In the genomic region with DNA sequence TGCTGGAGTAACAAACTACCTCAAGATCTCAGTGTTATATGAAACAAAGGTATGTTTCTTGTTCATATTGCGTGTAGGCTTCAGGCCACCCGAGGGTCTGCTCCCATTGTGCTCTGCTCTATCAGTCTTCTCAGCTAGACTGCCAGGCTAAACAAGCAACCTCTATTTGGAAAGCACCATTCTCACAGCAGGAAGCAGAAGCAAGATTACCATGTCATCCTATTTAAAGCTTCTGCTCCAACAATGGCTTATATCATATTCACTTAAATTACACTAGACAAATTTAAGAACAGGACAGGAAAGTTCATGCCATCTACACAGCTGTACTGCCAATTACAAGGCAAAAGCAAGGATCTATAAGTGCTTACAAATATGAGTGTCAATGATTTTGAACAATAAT, we compare ENCODE assay signal across 31 cellular contexts.
"Had no signal": no experiment of that assay in that cellular context is flagged by ENCODE, and none has a peak within 500 bp of the region (broad histone marks: within the 10 kb centered on the region; RNA-seq: fewer than 3 reads in every experiment).

No MANE protein-coding gene starts in this region.

- H3K27ac ChIP-seq: epithelial cell of prostate, esophagus squamous epithelium, gastrocnemius medialis, left ventricle myocardium inferior, ovary, sigmoid colon, thoracic aorta, uterus, VCaP had no signal

- H3K9me3 Mint-ChIP-seq: nephron had no signal

- H3K4me3 Mint-ChIP-seq: activated naive CD8-positive, alpha-beta T cell; central memory CD8-positive, alpha-beta T cell; dendritic cell treated with granulocyte-macrophage colony-stimulating factor and Interleukin-4, amounts not matched to agents 40 ng/mL and 50 ng/mL, for 4 days; nephron; stimulated activated effector memory CD8-positive, alpha-beta T cell treated with anti-CD3 and anti-CD28 coated beads, Interleukin-12 subunit alpha, Interleukin-12 subunit beta, amount 100 ng/mL, for 72 hours; stimulated activated naive CD8-positive, alpha-beta T cell treated with anti-CD3 and anti-CD28 coated beads, Interleukin-15, Interleukin-2, amounts not matched to agents 100 ng/mL and 50 ng/mL, for 24 hours had no signal

- DNase-seq: activated CD4-positive, alpha-beta T cell treated with anti-CD3 and anti-CD28 coated beads for 4 hours; activated CD4-positive, alpha-beta T cell treated with anti-CD3 and anti-CD28 coated beads, Interleukin-2, amount 50 U/mL, for 48 hours; activated CD8-positive, alpha-beta memory T cell treated with anti-CD3 and anti-CD28 coated beads for 24 hours; activated effector memory CD4-positive, alpha-beta T cell treated with Interleukin-2 at 50 U/mL for 16 hours; activated naive CD4-positive, alpha-beta T cell treated with Interleukin-2 at 50 U/mL for 16 hours; anterior cingulate cortex; esophagus squamous epithelium; gastrocnemius medialis; glutamatergic neuron; islet precursor cell; left ventricle myocardium inferior; mucosa of descending colon; ovary; retina; sigmoid colon; small intestine; stimulated activated CD4-positive, alpha-beta T cell treated with anti-CD3 and anti-CD28 coated beads, Interleukin-4, amount 100 ng/mL, for 24 hours; T-helper 9 cell; trophoblast cell; uterus had no signal

- H3K9me3 ChIP-seq: esophagus squamous epithelium, gastrocnemius medialis, left ventricle myocardium inferior, mucosa of descending colon, ovary, sigmoid colon, thoracic aorta, uterus had no signal

- H3K27ac Mint-ChIP-seq: activated naive CD8-positive, alpha-beta T cell; dendritic cell treated with granulocyte-macrophage colony-stimulating factor and Interleukin-4, amounts not matched to agents 40 ng/mL and 50 ng/mL, for 4 days; nephron; progenitor cell of endocrine pancreas; stimulated activated effector memory CD8-positive, alpha-beta T cell treated with anti-CD3 and anti-CD28 coated beads, Interleukin-12 subunit alpha, Interleukin-12 subunit beta, amount 100 ng/mL, for 72 hours; stimulated activated naive CD8-positive, alpha-beta T cell treated with anti-CD3 and anti-CD28 coated beads, Interleukin-15, Interleukin-2, amounts not matched to agents 100 ng/mL and 50 ng/mL, for 24 hours had no signal

- ATAC-seq: gastrocnemius medialis; mucosa of descending colon; stimulated activated effector memory CD8-positive, alpha-beta T cell treated with anti-CD3 and anti-CD28 coated beads, Interleukin-12 subunit alpha, Interleukin-12 subunit beta, amount 100 ng/mL, for 72 hours had no signal

- H3K4me3 ChIP-seq: esophagus squamous epithelium, gastrocnemius medialis, left ventricle myocardium inferior, lung, mucosa of descending colon, ovary, sigmoid colon, thoracic aorta, uterus had no signal

- H3K36me3 ChIP-seq: esophagus squamous epithelium, gastrocnemius medialis, left ventricle myocardium inferior, ovary, sigmoid colon, thoracic aorta, uterus had no signal

- H3K4me1 Mint-ChIP-seq: central memory CD8-positive, alpha-beta T cell; nephron; stimulated activated effector memory CD8-positive, alpha-beta T cell treated with anti-CD3 and anti-CD28 coated beads, Interleukin-12 subunit alpha, Interleukin-12 subunit beta, amount 100 ng/mL, for 72 hours had no signal

- H3K27me3 ChIP-seq: esophagus squamous epithelium, gastrocnemius medialis, ovary, sigmoid colon, uterus had no signal

- H3K36me3 Mint-ChIP-seq: activated naive CD8-positive, alpha-beta T cell; stimulated activated effector memory CD8-positive, alpha-beta T cell treated with anti-CD3 and anti-CD28 coated beads, Interleukin-12 subunit alpha, Interleukin-12 subunit beta, amount 100 ng/mL, for 72 hours had no signal

- H3K27me3 Mint-ChIP-seq: activated naive CD8-positive, alpha-beta T cell; central memory CD8-positive, alpha-beta T cell; dendritic cell treated with granulocyte-macrophage colony-stimulating factor and Interleukin-4, amounts not matched to agents 40 ng/mL and 50 ng/mL, for 4 days; progenitor cell of endocrine pancreas; stimulated activated naive CD8-positive, alpha-beta T cell treated with anti-CD3 and anti-CD28 coated beads, Interleukin-15, Interleukin-2, amounts not matched to agents 100 ng/mL and 50 ng/mL, for 24 hours had no signal
